In genomic region chr3:159765025-159765859, GRCh38 we compare ENCODE assay signal across 8 cellular contexts.
DNase-seq lines count a peak whose midpoint lies in the region; ATAC-seq and TF ChIP-seq lines count a peak whose summit lies in the region.

No MANE protein-coding gene starts in this region.

- H3K27ac ChIP-seq in angular gyrus (ENCODE audit: low read depth, low read length) (peak overlapping the region; percentile 87), heart right ventricle (peak overlapping the region; percentile 91 to 99 (median 98))

- intact Hi-C loops in heart right ventricle (cut with DNase I) = loop anchor here in 6 of 10 donors (2.0 to 10.0 kb wide), 4 partner anchors 32 to 90 kb away; no protein-coding TSS in a partner anchor

- 0 to 1% methylated on average over 47 of the region's 47 CpGs for WGBS in heart right ventricle, 2 donors

- peaks cover 0 to 7% (median 0%) of the 10 kb centered on the region in 9 donors for H3K36me3 ChIP-seq in heart right ventricle

- peaks cover 0 to 42% (median 0%) of the 10 kb centered on the region in 7 donors for H3K27me3 ChIP-seq in heart right ventricle

- H3K4me1 ChIP-seq in heart right ventricle = peaks cover 7 to 65% (median 44%) of the 10 kb centered on the region in 9 donors

- H3K4me1 Mint-ChIP-seq in activated naive CD4-positive, alpha-beta T cell treated with anti-CD3 and anti-CD28 coated beads, Interleukin-2, amount 50 U/mL, for 24 hours = peaks cover 17% of the 10 kb centered on the region
- peaks cover 51% of the 10 kb centered on the region for H3K4me1 Mint-ChIP-seq in osteocyte (ENCODE audit: unreplicated experiment)

- H3K4me3 Mint-ChIP-seq in activated naive CD4-positive, alpha-beta T cell treated with anti-CD3 and anti-CD28 coated beads, Interleukin-2, amount 50 U/mL, for 24 hours = peak overlapping the region; percentile 62
- peak overlapping the region; percentile 83 for H3K4me3 Mint-ChIP-seq in osteocyte (ENCODE audit: unreplicated experiment)

- no peaks in the 10 kb centered on the region for H3K9me3 ChIP-seq in heart right ventricle

- TF ChIP-seq CTCF in heart right ventricle (IDR thresholded peaks at IDR 0.05) (peak in 3 of 9 donors; percentile 9 to 23 (median 22)), osteocyte (IDR thresholded peaks at IDR 0.05) (no peak)

- H3K27ac Mint-ChIP-seq in activated naive CD4-positive, alpha-beta T cell treated with anti-CD3 and anti-CD28 coated beads, Interleukin-2, amount 50 U/mL, for 24 hours = no peak overlapping the region
- H3K27ac Mint-ChIP-seq in activated naive CD4-positive, alpha-beta T cell treated with anti-CD3 and anti-CD28 coated beads, Interleukin-2, amount 50 U/mL, for 72 hours = no peak overlapping the region
- peak overlapping the region; percentile 96 for H3K27ac Mint-ChIP-seq in osteocyte (ENCODE audit: unreplicated experiment)

- H3K4me3 ChIP-seq in heart right ventricle = peak overlapping the region; percentile 67 to 93 (median 84)

- H3K36me3 Mint-ChIP-seq in activated naive CD4-positive, alpha-beta T cell treated with anti-CD3 and anti-CD28 coated beads, Interleukin-2, amount 50 U/mL, for 24 hours = no peaks in the 10 kb centered on the region
- peaks cover 0 to 8% of the 10 kb centered on the region in 2 donors for H3K36me3 Mint-ChIP-seq in activated naive CD4-positive, alpha-beta T cell treated with anti-CD3 and anti-CD28 coated beads, Interleukin-2, amount 50 U/mL, for 72 hours
- peaks cover 2% of the 10 kb centered on the region for H3K36me3 Mint-ChIP-seq in osteocyte (ENCODE audit: unreplicated experiment)

- H3K27me3 Mint-ChIP-seq in activated naive CD4-positive, alpha-beta T cell treated with anti-CD3 and anti-CD28 coated beads, Interleukin-2, amount 50 U/mL, for 24 hours = peaks cover 48% of the 10 kb centered on the region
- H3K27me3 Mint-ChIP-seq in osteocyte (ENCODE audit: unreplicated experiment) = no peaks in the 10 kb centered on the region

- no peak for ATAC-seq in activated naive CD4-positive, alpha-beta T cell treated with anti-CD3 and anti-CD28 coated beads, Interleukin-2, amount 50 U/mL, for 72 hours
- peak; percentile 26 to 73 (median 62) for ATAC-seq in heart right ventricle
- no peak for ATAC-seq in HG03565 (IDR thresholded peaks at IDR 0.05; ENCODE audit: unreplicated experiment)

- no peaks in the 10 kb centered on the region for H3K9me3 Mint-ChIP-seq in activated naive CD4-positive, alpha-beta T cell treated with anti-CD3 and anti-CD28 coated beads, Interleukin-2, amount 50 U/mL, for 24 hours
- H3K9me3 Mint-ChIP-seq in activated naive CD4-positive, alpha-beta T cell treated with anti-CD3 and anti-CD28 coated beads, Interleukin-2, amount 50 U/mL, for 72 hours = no peaks in the 10 kb centered on the region
- no peaks in the 10 kb centered on the region for H3K9me3 Mint-ChIP-seq in osteocyte (ENCODE audit: unreplicated experiment)

- no peak for DNase-seq in activated naive CD4-positive, alpha-beta T cell treated with anti-CD3 and anti-CD28 coated beads, Interleukin-2, amount 50 U/mL, for 72 hours (ENCODE audit: low spot score in 2 of 2)
- DNase-seq in NCI-H226 (peak; percentile 95), heart right ventricle (peak; percentile 69 to 91), osteocyte (ENCODE audit: extremely low spot score, unreplicated experiment) (peak; percentile 93), OCI-M1 (lab: John Stamatoyannopoulos, UW) (no peak)

Comparison
In these comparisons a context has a peak if more than half of its experiments do, and no peak if none do; other contexts are left out.
1. ATAC-seq: peak in heart right ventricle (8 of 8); none in activated naive CD4-positive, alpha-beta T cell treated with anti-CD3 and anti-CD28 coated beads, Interleukin-2, amount 50 U/mL, for 72 hours (0 of 2) and HG03565 (single experiment).
2. DNase-seq: peak in NCI-H226 (single experiment), heart right ventricle (2 of 2) and osteocyte (single experiment); none in activated naive CD4-positive, alpha-beta T cell treated with anti-CD3 and anti-CD28 coated beads, Interleukin-2, amount 50 U/mL, for 72 hours (0 of 2) and OCI-M1 (single experiment).